1 cellular context compared by ENCODE assay signal in genomic region chr2:14420851-14421250, GRCh38.
TF ChIP-seq lines count a peak whose summit lies in the region.

No MANE protein-coding gene starts in this region.

TF ChIP-seq in GM12878, 131 proteins besides CTCF, POLR2A, EP300 and RAD21 (continued from another document):
- TF ChIP-seq USF2 (IDR thresholded peaks at IDR 0.05; ENCODE audit: borderline replicate concordance, low read depth, low read length) (no peak), NR2F1 (conservative IDR thresholded peaks at IDR 0.05) (no peak), SMAD1 (IDR thresholded peaks at IDR 0.05; ENCODE audit: low read depth, partially characterized antibody) (no peak), EED (IDR thresholded peaks at IDR 0.05; ENCODE audit: low read depth) (no peak), SRF (IDR thresholded peaks at IDR 0.05; ENCODE audit: low read depth in 2 of 2, low read length in 2 of 2) (no peak), MTA2 (IDR thresholded peaks at IDR 0.05; ENCODE audit: low read depth) (peak; percentile 34; the same call in 1 of the 2 replicates), GATAD2B (conservative IDR thresholded peaks at IDR 0.05; ENCODE audit: low read depth) (no peak), RBBP5 (conservative IDR thresholded peaks at IDR 0.05) (no peak), TCF7 (IDR thresholded peaks at IDR 0.05; ENCODE audit: borderline replicate concordance) (no peak), CHD1 (IDR thresholded peaks at IDR 0.05; ENCODE audit: low read depth, low read length) (no peak), ZNF217 (IDR thresholded peaks at IDR 0.05) (no peak), ZNF207 (IDR thresholded peaks at IDR 0.05; ENCODE audit: borderline replicate concordance) (no peak), DPF2 (IDR thresholded peaks at IDR 0.05) (peak; percentile 60; the same call in 1 of the 2 replicates), JUND (IDR thresholded peaks at IDR 0.05; ENCODE audit: low read depth, low read length) (no peak), HDAC2 (IDR thresholded peaks at IDR 0.05) (no peak), EZH2 (IDR thresholded peaks at IDR 0.05; ENCODE audit: borderline replicate concordance, control insufficient read depth, low read depth, low read length) (no peak), MYB (IDR thresholded peaks at IDR 0.05; ENCODE audit: borderline replicate concordance, low read depth, low read length) (no peak), CBFB (IDR thresholded peaks at IDR 0.05; ENCODE audit: low read depth) (no peak), EGR1 (IDR thresholded peaks at IDR 0.05; ENCODE audit: borderline replicate concordance in 1 of 2, low read depth in 2 of 2, low read length in 2 of 2) (no peak), NRF1 (conservative IDR thresholded peaks at IDR 0.05; ENCODE audit: low read depth, low read length) (no peak), TBL1XR1 (IDR thresholded peaks at IDR 0.05; ENCODE audit: low read depth, low read length) (no peak), ATF3 (IDR thresholded peaks at IDR 0.05; ENCODE audit: borderline replicate concordance, extremely low read depth, low read depth, low read length) (no peak), SKIL (IDR thresholded peaks at IDR 0.05; ENCODE audit: low read depth, poor library complexity, severe bottlenecking) (peak; percentile 37), KAT2A (conservative IDR thresholded peaks at IDR 0.05; ENCODE audit: control insufficient read depth, low read depth, low read length) (no peak), CBX5 (IDR thresholded peaks at IDR 0.05; ENCODE audit: low read depth) (no peak), ESRRA (IDR thresholded peaks at IDR 0.05; ENCODE audit: low read length) (no peak), CHD2 (IDR thresholded peaks at IDR 0.05; ENCODE audit: borderline replicate concordance, low read depth, low read length) (no peak), E4F1 (IDR thresholded peaks at IDR 0.05; ENCODE audit: borderline replicate concordance, partially characterized antibody) (no peak), NBN (IDR thresholded peaks at IDR 0.05) (0 out of 2 replicates have a peak, but pooled peaks have one; percentile 26), MEF2B (IDR thresholded peaks at IDR 0.05; ENCODE audit: partially characterized antibody, poor library complexity, severe bottlenecking) (no peak), FOXK2 (IDR thresholded peaks at IDR 0.05) (no peak), RUNX3 (IDR thresholded peaks at IDR 0.05; ENCODE audit: low read length) (peak; percentile 36; the same call in 1 of the 2 replicates), JUNB (IDR thresholded peaks at IDR 0.05) (peak; percentile 67), BCL3 (IDR thresholded peaks at IDR 0.05; ENCODE audit: borderline replicate concordance, insufficient read depth, low read depth, low read length, poor library complexity, severe bottlenecking) (no peak), LARP7 (IDR thresholded peaks at IDR 0.05) (no peak), NFIC (IDR thresholded peaks at IDR 0.05; ENCODE audit: low read depth, low read length) (peak; percentile 57; the same call in 1 of the 2 replicates)
- TF ChIP-seq, protein P1, sequence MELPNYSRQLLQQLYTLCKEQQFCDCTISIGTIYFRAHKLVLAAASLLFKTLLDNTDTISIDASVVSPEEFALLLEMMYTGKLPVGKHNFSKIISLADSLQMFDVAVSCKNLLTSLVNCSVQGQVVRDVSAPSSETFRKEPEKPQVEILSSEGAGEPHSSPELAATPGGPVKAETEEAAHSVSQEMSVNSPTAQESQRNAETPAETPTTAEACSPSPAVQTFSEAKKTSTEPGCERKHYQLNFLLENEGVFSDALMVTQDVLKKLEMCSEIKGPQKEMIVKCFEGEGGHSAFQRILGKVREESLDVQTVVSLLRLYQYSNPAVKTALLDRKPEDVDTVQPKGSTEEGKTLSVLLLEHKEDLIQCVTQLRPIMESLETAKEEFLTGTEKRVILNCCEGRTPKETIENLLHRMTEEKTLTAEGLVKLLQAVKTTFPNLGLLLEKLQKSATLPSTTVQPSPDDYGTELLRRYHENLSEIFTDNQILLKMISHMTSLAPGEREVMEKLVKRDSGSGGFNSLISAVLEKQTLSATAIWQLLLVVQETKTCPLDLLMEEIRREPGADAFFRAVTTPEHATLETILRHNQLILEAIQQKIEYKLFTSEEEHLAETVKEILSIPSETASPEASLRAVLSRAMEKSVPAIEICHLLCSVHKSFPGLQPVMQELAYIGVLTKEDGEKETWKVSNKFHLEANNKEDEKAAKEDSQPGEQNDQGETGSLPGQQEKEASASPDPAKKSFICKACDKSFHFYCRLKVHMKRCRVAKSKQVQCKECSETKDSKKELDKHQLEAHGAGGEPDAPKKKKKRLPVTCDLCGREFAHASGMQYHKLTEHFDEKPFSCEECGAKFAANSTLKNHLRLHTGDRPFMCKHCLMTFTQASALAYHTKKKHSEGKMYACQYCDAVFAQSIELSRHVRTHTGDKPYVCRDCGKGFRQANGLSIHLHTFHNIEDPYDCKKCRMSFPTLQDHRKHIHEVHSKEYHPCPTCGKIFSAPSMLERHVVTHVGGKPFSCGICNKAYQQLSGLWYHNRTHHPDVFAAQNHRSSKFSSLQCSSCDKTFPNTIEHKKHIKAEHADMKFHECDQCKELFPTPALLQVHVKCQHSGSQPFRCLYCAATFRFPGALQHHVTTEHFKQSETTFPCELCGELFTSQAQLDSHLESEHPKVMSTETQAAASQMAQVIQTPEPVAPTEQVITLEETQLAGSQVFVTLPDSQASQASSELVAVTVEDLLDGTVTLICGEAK (IDR thresholded peaks at IDR 0.05; ENCODE audit: borderline replicate concordance) = no peak
- TF ChIP-seq, protein P2, sequence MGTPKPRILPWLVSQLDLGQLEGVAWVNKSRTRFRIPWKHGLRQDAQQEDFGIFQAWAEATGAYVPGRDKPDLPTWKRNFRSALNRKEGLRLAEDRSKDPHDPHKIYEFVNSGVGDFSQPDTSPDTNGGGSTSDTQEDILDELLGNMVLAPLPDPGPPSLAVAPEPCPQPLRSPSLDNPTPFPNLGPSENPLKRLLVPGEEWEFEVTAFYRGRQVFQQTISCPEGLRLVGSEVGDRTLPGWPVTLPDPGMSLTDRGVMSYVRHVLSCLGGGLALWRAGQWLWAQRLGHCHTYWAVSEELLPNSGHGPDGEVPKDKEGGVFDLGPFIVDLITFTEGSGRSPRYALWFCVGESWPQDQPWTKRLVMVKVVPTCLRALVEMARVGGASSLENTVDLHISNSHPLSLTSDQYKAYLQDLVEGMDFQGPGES (IDR thresholded peaks at IDR 0.05) = no peak
